In genomic region chr2:12968399-12968798, GRCh38 we compare ENCODE assay signal across 1 cellular context.
A peak's percentile ranks its signal among the peaks of the same experiment; 100 is the strongest.
TF ChIP-seq lines count a peak whose summit lies in the region.

No MANE protein-coding gene starts in this region.

TF ChIP-seq in K562, 482 proteins besides CTCF, POLR2A, EP300 and RAD21:
- peak; percentile 59; the same call in 1 of the 2 replicates for TF ChIP-seq BCOR (IDR thresholded peaks at IDR 0.05)
- no peak for TF ChIP-seq JUNB (CRISPR knock-in tag; conservative IDR thresholded peaks at IDR 0.05)
- no peak for TF ChIP-seq RBFOX2 (IDR thresholded peaks at IDR 0.05; ENCODE audit: low read depth, low read length)
- TF ChIP-seq RBM25 (IDR thresholded peaks at IDR 0.05; ENCODE audit: low read depth, low read length, severe bottlenecking) = peak; percentile 59
- no peak for TF ChIP-seq NRF1 (conservative IDR thresholded peaks at IDR 0.05 in 1 of 2, IDR thresholded peaks at IDR 0.05 in 1 of 2)
- TF ChIP-seq KDM1A (IDR thresholded peaks at IDR 0.05) = peak in 1 of 2 experiments; percentile 46; a peak in 1 of 4 replicates
- no peak for TF ChIP-seq E2F8 (IDR thresholded peaks at IDR 0.05; ENCODE audit: low read depth, partially characterized antibody)
TF ChIP-seq in K562: peak in this region for 3.
